In the genomic region with DNA sequence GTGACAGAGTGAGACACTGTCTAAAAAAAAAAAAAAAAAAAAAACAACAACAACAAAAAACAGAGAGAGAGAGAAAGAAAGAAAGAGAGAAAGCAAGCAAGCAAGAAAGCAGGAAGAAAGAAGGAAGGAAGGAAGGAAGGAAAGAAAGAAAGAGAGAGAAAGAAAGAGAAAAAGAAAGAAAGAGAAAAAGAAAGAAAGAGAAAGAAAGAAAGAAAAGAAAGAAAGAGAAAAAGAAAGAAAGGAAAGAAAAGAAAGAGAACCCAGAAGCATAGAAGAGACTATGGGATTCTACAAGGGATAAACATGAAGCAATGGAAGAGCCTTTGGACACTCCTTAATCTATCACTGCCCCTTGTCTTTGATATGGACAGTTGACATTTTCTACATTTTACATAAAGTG, we compare ENCODE assay signal across 39 cellular contexts.
"Had no signal": no experiment of that assay in that cellular context is flagged by ENCODE, and none has a peak within 500 bp of the region (broad histone marks: within the 10 kb centered on the region; RNA-seq: fewer than 3 reads in every experiment).

No MANE protein-coding gene starts in this region.

- H3K36me3 Mint-ChIP-seq: activated naive CD4-positive, alpha-beta T cell treated with anti-CD3 and anti-CD28 coated beads, Interleukin-2, amount 10 ng/mL, durations not matched to agents 7 days and 5 days; activated naive CD4-positive, alpha-beta T cell treated with anti-CD3 and anti-CD28 coated beads, Interleukin-2, amount 50 U/mL, for 24 hours; activated naive CD4-positive, alpha-beta T cell treated with anti-CD3 and anti-CD28 coated beads, Interleukin-2, amount 50 U/mL, for 72 hours; activated naive CD8-positive, alpha-beta T cell; activated naive CD8-positive, alpha-beta T cell treated with anti-CD3 and anti-CD28 coated beads for 36 hours; activated naive CD8-positive, alpha-beta T cell treated with anti-CD3 and anti-CD28 coated beads, Interleukin-2, amount 10 ng/mL, durations not matched to agents 7 days and 5 days; brain had no signal

- H3K4me3 ChIP-seq: adrenal gland, ascending aorta, body of pancreas, breast epithelium, cardiac muscle cell had no signal

- H3K27me3 ChIP-seq: adrenal gland, ascending aorta, body of pancreas, brain microvascular endothelial cell, breast epithelium, cardiac muscle cell had no signal

- H3K9me3 ChIP-seq: adrenal gland, ascending aorta, body of pancreas, breast epithelium had no signal

- H3K27ac ChIP-seq: adrenal gland, ascending aorta, body of pancreas, brain microvascular endothelial cell, breast epithelium, cardiac muscle cell had no signal

- ATAC-seq: activated naive CD4-positive, alpha-beta T cell treated with anti-CD3 and anti-CD28 coated beads, Interleukin-2, amount 50 U/mL, for 72 hours; activated naive CD8-positive, alpha-beta T cell treated with anti-CD3 and anti-CD28 coated beads, Interleukin-2, amount 50 U/mL, for 24 hours; activated T-cell treated with anti-CD3 and anti-CD28 coated beads, Interleukin-2, amount 50 U/mL, for 4 hours; activated T-helper 17 cell treated with anti-CD3 and anti-CD28 coated beads, Interleukin-2, amount 50 U/mL, for 72 hours; body of pancreas had no signal

- H3K4me1 Mint-ChIP-seq: activated naive CD4-positive, alpha-beta T cell treated with anti-CD3 and anti-CD28 coated beads, Interleukin-2, amount 10 ng/mL, durations not matched to agents 7 days and 5 days; activated naive CD4-positive, alpha-beta T cell treated with anti-CD3 and anti-CD28 coated beads, Interleukin-2, amount 50 U/mL, for 24 hours; activated naive CD8-positive, alpha-beta T cell treated with anti-CD3 and anti-CD28 coated beads for 36 hours; activated naive CD8-positive, alpha-beta T cell treated with anti-CD3 and anti-CD28 coated beads, Interleukin-2, amount 10 ng/mL, durations not matched to agents 7 days and 5 days; activated naive CD8-positive, alpha-beta T cell treated with anti-CD3 and anti-CD28 coated beads, Interleukin-2, amount 50 U/mL, for 24 hours; activated T-helper 17 cell treated with anti-CD3 and anti-CD28 coated beads, Interleukin-2, amount 50 U/mL, for 72 hours; brain; central memory CD8-positive, alpha-beta T cell had no signal

- H3K4me1 ChIP-seq: adrenal gland, ascending aorta, body of pancreas, breast epithelium had no signal

- H3K27ac Mint-ChIP-seq: activated naive CD4-positive, alpha-beta T cell treated with anti-CD3 and anti-CD28 coated beads for 36 hours; activated naive CD4-positive, alpha-beta T cell treated with anti-CD3 and anti-CD28 coated beads, Interleukin-2, amount 10 ng/mL, durations not matched to agents 7 days and 5 days; activated naive CD4-positive, alpha-beta T cell treated with anti-CD3 and anti-CD28 coated beads, Interleukin-2, amount 50 U/mL, for 24 hours; activated naive CD8-positive, alpha-beta T cell; activated naive CD8-positive, alpha-beta T cell treated with anti-CD3 and anti-CD28 coated beads for 36 hours; activated naive CD8-positive, alpha-beta T cell treated with anti-CD3 and anti-CD28 coated beads, Interleukin-2, amount 10 ng/mL, durations not matched to agents 7 days and 5 days; activated naive CD8-positive, alpha-beta T cell treated with anti-CD3 and anti-CD28 coated beads, Interleukin-2, amount 50 U/mL, for 24 hours; activated T-helper 1 cell treated with anti-CD3 and anti-CD28 coated beads, Interleukin-12 subunit alpha, Interleukin-12 subunit beta, Interleukin-2, Interleukin-4 antibody, amounts not matched to agents 30 ng/mL and 10 ng/mL and 1 ng/mL, durations not matched to agents 14 hours and 24 hours and 36 hours; activated T-helper 17 cell treated with anti-CD3 and anti-CD28 coated beads, Interleukin-2, amount 50 U/mL, for 72 hours; activated T-helper 2 cell treated with anti-CD3 and anti-CD28 coated beads, Interferon-gamma antibody, Interleukin-2, Interleukin-4, amounts not matched to agents 10 μg/mL and 5 μg/mL and 100 μg/mL, durations not matched to agents 14 hours and 24 hours and 36 hours; brain had no signal

- DNase-seq: activated effector memory CD4-positive, alpha-beta T cell treated with anti-CD3 and anti-CD28 coated beads, Interleukin-2, amount 50 U/mL, for 16 hours; activated effector memory CD4-positive, alpha-beta T cell treated with Interleukin-2 at 50 U/mL for 16 hours; activated gamma-delta T cell; activated gamma-delta T cell treated with Interleukin-2 at 50 U/mL for 16 hours; activated naive CD4-positive, alpha-beta T cell; activated naive CD4-positive, alpha-beta T cell treated with anti-CD3 and anti-CD28 coated beads for 36 hours; activated naive CD4-positive, alpha-beta T cell treated with anti-CD3 and anti-CD28 coated beads, Interleukin-2, amount 10 ng/mL, durations not matched to agents 7 days and 5 days; activated naive CD4-positive, alpha-beta T cell treated with anti-CD3 and anti-CD28 coated beads, Interleukin-2, amount 50 U/mL, for 16 hours; activated naive CD4-positive, alpha-beta T cell treated with Interleukin-2 at 50 U/mL for 16 hours; activated naive CD8-positive, alpha-beta T cell treated with anti-CD3 and anti-CD28 coated beads for 36 hours; activated naive CD8-positive, alpha-beta T cell treated with anti-CD3 and anti-CD28 coated beads, Interleukin-2, amount 10 ng/mL, durations not matched to agents 7 days and 5 days; activated naive CD8-positive, alpha-beta T cell treated with anti-CD3 and anti-CD28 coated beads, Interleukin-2, amount 50 U/mL, for 24 hours; activated T-cell treated with anti-CD3 and anti-CD28 coated beads, Interleukin-2, amount 50 U/mL, for 1 hour; activated T-cell treated with anti-CD3 and anti-CD28 coated beads, Interleukin-2, amount 50 U/mL, for 4 hours; activated T-cell treated with anti-CD3 and anti-CD28 coated beads, Interleukin-2, amount 50 U/mL, for 48 hours; adrenal gland; amniotic stem cell; amygdala; anterior cingulate cortex; aorta; body of pancreas; brain microvascular endothelial cell; caudate nucleus; central memory CD4-positive, alpha-beta T cell; cerebellar nuclear complex had no signal

- H3K36me3 ChIP-seq: adrenal gland, ascending aorta, brain microvascular endothelial cell, breast epithelium, cardiac muscle cell had no signal

- H3K4me3 Mint-ChIP-seq: activated naive CD4-positive, alpha-beta T cell treated with anti-CD3 and anti-CD28 coated beads for 36 hours; activated naive CD4-positive, alpha-beta T cell treated with anti-CD3 and anti-CD28 coated beads, Interleukin-2, amount 10 ng/mL, durations not matched to agents 7 days and 5 days; activated naive CD4-positive, alpha-beta T cell treated with anti-CD3 and anti-CD28 coated beads, Interleukin-2, amount 50 U/mL, for 24 hours; activated naive CD8-positive, alpha-beta T cell; activated naive CD8-positive, alpha-beta T cell treated with anti-CD3 and anti-CD28 coated beads for 36 hours; activated naive CD8-positive, alpha-beta T cell treated with anti-CD3 and anti-CD28 coated beads, Interleukin-2, amount 10 ng/mL, durations not matched to agents 7 days and 5 days; activated naive CD8-positive, alpha-beta T cell treated with anti-CD3 and anti-CD28 coated beads, Interleukin-2, amount 50 U/mL, for 24 hours; activated T-cell treated with anti-CD3 and anti-CD28 coated beads, Interleukin-2, amount 50 U/mL, for 4 hours; activated T-helper 1 cell treated with anti-CD3 and anti-CD28 coated beads, Interleukin-12 subunit alpha, Interleukin-12 subunit beta, Interleukin-2, Interleukin-4 antibody, amounts not matched to agents 30 ng/mL and 10 ng/mL and 1 ng/mL, durations not matched to agents 14 hours and 24 hours and 36 hours; activated T-helper 17 cell treated with anti-CD3 and anti-CD28 coated beads, Interleukin-2, amount 50 U/mL, for 72 hours; brain; central memory CD8-positive, alpha-beta T cell had no signal

- H3K9me3 Mint-ChIP-seq: activated naive CD4-positive, alpha-beta T cell treated with anti-CD3 and anti-CD28 coated beads for 36 hours; activated naive CD4-positive, alpha-beta T cell treated with anti-CD3 and anti-CD28 coated beads, Interleukin-2, amount 10 ng/mL, durations not matched to agents 7 days and 5 days; activated naive CD4-positive, alpha-beta T cell treated with anti-CD3 and anti-CD28 coated beads, Interleukin-2, amount 50 U/mL, for 24 hours; activated naive CD4-positive, alpha-beta T cell treated with anti-CD3 and anti-CD28 coated beads, Interleukin-2, amount 50 U/mL, for 72 hours; activated naive CD8-positive, alpha-beta T cell treated with anti-CD3 and anti-CD28 coated beads for 36 hours; activated naive CD8-positive, alpha-beta T cell treated with anti-CD3 and anti-CD28 coated beads, Interleukin-2, amount 50 U/mL, for 24 hours; activated T-cell treated with anti-CD3 and anti-CD28 coated beads, Interleukin-2, amount 50 U/mL, for 4 hours; activated T-helper 1 cell treated with anti-CD3 and anti-CD28 coated beads, Interleukin-12 subunit alpha, Interleukin-12 subunit beta, Interleukin-2, Interleukin-4 antibody, amounts not matched to agents 30 ng/mL and 10 ng/mL and 1 ng/mL, durations not matched to agents 14 hours and 24 hours and 36 hours; activated T-helper 17 cell treated with anti-CD3 and anti-CD28 coated beads, Interleukin-2, amount 50 U/mL, for 72 hours; activated T-helper 2 cell treated with anti-CD3 and anti-CD28 coated beads, Interferon-gamma antibody, Interleukin-2, Interleukin-4, amounts not matched to agents 10 μg/mL and 5 μg/mL and 100 μg/mL, durations not matched to agents 14 hours and 24 hours and 36 hours; brain; central memory CD8-positive, alpha-beta T cell had no signal

- FAIRE-seq: astrocyte, bronchial epithelial cell, colon had no signal
